Comparison of ENCODE assay signal across 1 cellular context in genomic region chr12:131862084-131862441, GRCh38.
A peak's percentile ranks its signal among the peaks of the same experiment; 100 is the strongest.
TF ChIP-seq lines count a peak whose summit lies in the region.

No MANE protein-coding gene starts in this region.

TF ChIP-seq in HepG2, 621 proteins besides CTCF, POLR2A, EP300 and RAD21 (continued from another document and continues in another):
- no peak for TF ChIP-seq ZNF646 (CRISPR knock-in tag; IDR thresholded peaks at IDR 0.05)
- TF ChIP-seq NFIC (IDR thresholded peaks at IDR 0.05; ENCODE audit: low read length), result no peak
- TF ChIP-seq ZNF503 (CRISPR knock-in tag; IDR thresholded peaks at IDR 0.05), result 0 out of 2 replicates have a peak, but pooled peaks have one; percentile 36
- TF ChIP-seq ZNF138 (CRISPR knock-in tag; IDR thresholded peaks at IDR 0.05; ENCODE audit: low read depth), result no peak
- TF ChIP-seq NFKBIZ (CRISPR knock-in tag; IDR thresholded peaks at IDR 0.05), result no peak
- TF ChIP-seq ARID3A (IDR thresholded peaks at IDR 0.05; ENCODE audit: low read depth, low read length), result no peak
- 0 out of 2 replicates have a peak, but pooled peaks have one; percentile 33 for TF ChIP-seq SOX13 (IDR thresholded peaks at IDR 0.05)
- TF ChIP-seq SOX13 (CRISPR knock-in tag; conservative IDR thresholded peaks at IDR 0.05 in 1 of 2, IDR thresholded peaks at IDR 0.05 in 1 of 2), result peak in 1 of 2 experiments; percentile 69; a peak in 2 of 4 replicates
- peak; percentile 42; the same call in 1 of the 2 replicates for TF ChIP-seq THAP11 (CRISPR knock-in tag; IDR thresholded peaks at IDR 0.05)
- no peak for TF ChIP-seq MNT (IDR thresholded peaks at IDR 0.05)
- TF ChIP-seq HMG20A (CRISPR knock-in tag; IDR thresholded peaks at IDR 0.05; ENCODE audit: borderline replicate concordance), result no peak
- peak in 1 of 2 experiments; percentile 80; a peak in 2 of 4 replicates for TF ChIP-seq ATF4 (CRISPR knock-in tag; IDR thresholded peaks at IDR 0.05)
- TF ChIP-seq TARDBP (CRISPR knock-in tag; IDR thresholded peaks at IDR 0.05), result peak; percentile 54; the same call in 1 of the 2 replicates
- no peak for TF ChIP-seq RBAK (CRISPR knock-in tag; IDR thresholded peaks at IDR 0.05)
- no peak for TF ChIP-seq ZNF724P (CRISPR knock-in tag; IDR thresholded peaks at IDR 0.05; ENCODE audit: borderline replicate concordance)
- no peak for TF ChIP-seq ZUFSP (CRISPR knock-in tag; IDR thresholded peaks at IDR 0.05; ENCODE audit: borderline replicate concordance)
- TF ChIP-seq ZNF280B (CRISPR knock-in tag; IDR thresholded peaks at IDR 0.05; ENCODE audit: borderline replicate concordance), result no peak
- peak; percentile 26; the same call in 1 of the 2 replicates for TF ChIP-seq ZNF644 (CRISPR knock-in tag; IDR thresholded peaks at IDR 0.05; ENCODE audit: low read depth)
- TF ChIP-seq MZF1 (CRISPR knock-in tag; IDR thresholded peaks at IDR 0.05; ENCODE audit: borderline replicate concordance), result no peak
- TF ChIP-seq EZH2 (conservative IDR thresholded peaks at IDR 0.05; ENCODE audit: low read depth, low read length), result no peak
- TF ChIP-seq ZNF790 (CRISPR knock-in tag; IDR thresholded peaks at IDR 0.05; ENCODE audit: borderline replicate concordance), result no peak
- TF ChIP-seq, protein P1, sequence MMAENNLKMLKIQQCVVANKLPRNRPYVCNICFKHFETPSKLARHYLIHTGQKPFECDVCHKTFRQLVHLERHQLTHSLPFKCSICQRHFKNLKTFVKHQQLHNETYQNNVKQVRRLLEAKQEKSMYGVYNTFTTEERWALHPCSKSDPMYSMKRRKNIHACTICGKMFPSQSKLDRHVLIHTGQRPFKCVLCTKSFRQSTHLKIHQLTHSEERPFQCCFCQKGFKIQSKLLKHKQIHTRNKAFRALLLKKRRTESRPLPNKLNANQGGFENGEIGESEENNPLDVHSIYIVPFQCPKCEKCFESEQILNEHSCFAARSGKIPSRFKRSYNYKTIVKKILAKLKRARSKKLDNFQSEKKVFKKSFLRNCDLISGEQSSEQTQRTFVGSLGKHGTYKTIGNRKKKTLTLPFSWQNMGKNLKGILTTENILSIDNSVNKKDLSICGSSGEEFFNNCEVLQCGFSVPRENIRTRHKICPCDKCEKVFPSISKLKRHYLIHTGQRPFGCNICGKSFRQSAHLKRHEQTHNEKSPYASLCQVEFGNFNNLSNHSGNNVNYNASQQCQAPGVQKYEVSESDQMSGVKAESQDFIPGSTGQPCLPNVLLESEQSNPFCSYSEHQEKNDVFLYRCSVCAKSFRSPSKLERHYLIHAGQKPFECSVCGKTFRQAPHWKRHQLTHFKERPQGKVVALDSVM (CRISPR knock-in tag; IDR thresholded peaks at IDR 0.05), result peak; percentile 76; the same call in 1 of the 2 replicates
- TF ChIP-seq ZNF777 (CRISPR knock-in tag; IDR thresholded peaks at IDR 0.05), result no peak
- no peak for TF ChIP-seq TCF7L2 (IDR thresholded peaks at IDR 0.05; ENCODE audit: low read depth, low read length)
- TF ChIP-seq, protein P2, sequence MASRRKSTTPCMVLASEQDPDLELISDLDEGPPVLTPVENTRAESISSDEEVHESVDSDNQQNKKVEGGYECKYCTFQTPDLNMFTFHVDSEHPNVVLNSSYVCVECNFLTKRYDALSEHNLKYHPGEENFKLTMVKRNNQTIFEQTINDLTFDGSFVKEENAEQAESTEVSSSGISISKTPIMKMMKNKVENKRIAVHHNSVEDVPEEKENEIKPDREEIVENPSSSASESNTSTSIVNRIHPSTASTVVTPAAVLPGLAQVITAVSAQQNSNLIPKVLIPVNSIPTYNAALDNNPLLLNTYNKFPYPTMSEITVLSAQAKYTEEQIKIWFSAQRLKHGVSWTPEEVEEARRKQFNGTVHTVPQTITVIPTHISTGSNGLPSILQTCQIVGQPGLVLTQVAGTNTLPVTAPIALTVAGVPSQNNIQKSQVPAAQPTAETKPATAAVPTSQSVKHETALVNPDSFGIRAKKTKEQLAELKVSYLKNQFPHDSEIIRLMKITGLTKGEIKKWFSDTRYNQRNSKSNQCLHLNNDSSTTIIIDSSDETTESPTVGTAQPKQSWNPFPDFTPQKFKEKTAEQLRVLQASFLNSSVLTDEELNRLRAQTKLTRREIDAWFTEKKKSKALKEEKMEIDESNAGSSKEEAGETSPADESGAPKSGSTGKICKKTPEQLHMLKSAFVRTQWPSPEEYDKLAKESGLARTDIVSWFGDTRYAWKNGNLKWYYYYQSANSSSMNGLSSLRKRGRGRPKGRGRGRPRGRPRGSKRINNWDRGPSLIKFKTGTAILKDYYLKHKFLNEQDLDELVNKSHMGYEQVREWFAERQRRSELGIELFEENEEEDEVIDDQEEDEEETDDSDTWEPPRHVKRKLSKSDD (CRISPR knock-in tag; IDR thresholded peaks at IDR 0.05; ENCODE audit: low read depth), result peak; percentile 17; the same call in 1 of the 2 replicates
- TF ChIP-seq POGK (CRISPR knock-in tag; conservative IDR thresholded peaks at IDR 0.05), result peak; percentile 65; the same call in 1 of the 2 replicates
